28 cellular contexts compared by ENCODE assay signal in the genomic region with DNA sequence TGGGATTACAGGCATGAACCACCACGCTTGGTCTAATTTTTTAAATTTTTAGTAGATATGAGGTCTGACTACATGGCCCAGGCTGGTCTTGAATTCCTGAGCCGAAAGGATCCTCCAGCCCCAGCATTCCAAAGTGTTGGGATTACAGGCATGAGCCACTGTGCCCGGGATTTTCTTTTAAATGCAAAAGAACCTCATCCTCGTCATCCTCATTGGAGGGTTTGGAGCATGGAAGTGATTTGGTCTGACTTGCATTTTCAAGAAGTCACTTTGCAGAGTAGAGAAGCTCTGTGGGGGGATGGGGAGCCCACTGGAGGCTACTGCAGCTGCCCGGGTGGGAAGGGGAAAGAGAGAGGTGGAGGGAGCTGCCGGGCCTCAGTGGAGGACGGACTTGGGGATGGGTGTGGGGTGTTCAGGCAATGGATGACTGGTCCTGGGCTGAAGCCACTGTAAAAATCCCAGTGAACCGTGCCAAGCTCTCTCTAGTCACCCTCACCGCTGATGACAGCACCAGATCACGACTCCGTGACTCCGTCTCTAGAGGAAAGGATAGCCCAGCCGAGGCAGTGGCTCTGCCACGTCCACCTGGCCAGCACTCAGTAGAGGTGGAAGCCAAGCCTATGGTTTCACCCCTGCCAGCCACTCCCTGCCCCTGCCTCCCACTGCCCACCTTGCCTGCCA. TPM values are rescaled to one million over a fixed set of nuclear protein-coding genes. Genes with fewer than 3 reads are reported as not detected.
DNase-seq lines count a peak whose midpoint lies in the region; ATAC-seq and TF ChIP-seq lines count a peak whose summit lies in the region.
"Had no signal": no experiment of that assay in that cellular context is flagged by ENCODE, and none has a peak within 500 bp of the region (broad histone marks: within the 10 kb centered on the region; RNA-seq: fewer than 3 reads in every experiment).

No MANE protein-coding gene starts in this region.

- peaks cover 9% of the 10 kb centered on the region for H3K4me1 Mint-ChIP-seq in activated naive CD8-positive, alpha-beta T cell treated with anti-CD3 and anti-CD28 coated beads, Interleukin-2, amount 50 U/mL, for 24 hours
- H3K4me1 Mint-ChIP-seq: stimulated activated effector memory CD8-positive, alpha-beta T cell treated with anti-CD3 and anti-CD28 coated beads, Interleukin-12 subunit alpha, Interleukin-12 subunit beta, amount 100 ng/mL, for 72 hours had no signal

- peak overlapping the region in 7 of 11 experiments; percentile 1 to 49 (median 46); a peak in 9 of 22 replicates for H3K27ac ChIP-seq in BLaER1 treated with 17β-estradiol and CSF1 and Interleukin-3, amounts not matched to agents 10 nM and 100 nM
- H3K27ac ChIP-seq in osteoblast (ENCODE audit: low read depth, low read length), result no peak overlapping the region
- H3K27ac ChIP-seq: C4-2B, gastroesophageal sphincter, neutrophil, SK-N-MC, spleen had no signal

- DNase-seq in HK-2 (ENCODE audit: unreplicated experiment) (peak; percentile 49), epithelial cell of proximal tubule (ENCODE audit: low read depth) (no peak), osteoblast (ENCODE audit: insufficient read length, low spot score, missing footprints) (peak; percentile 85), anterior cingulate cortex (lab: John Stamatoyannopoulos, UW) (no peak), HT-29 (ENCODE audit: low spot score) (no peak)
- DNase-seq in activated naive CD8-positive, alpha-beta T cell treated with anti-CD3 and anti-CD28 coated beads, Interleukin-2, amount 50 U/mL, for 24 hours, result no peak
- DNase-seq: activated CD4-positive, alpha-beta T cell treated with anti-CD3 and anti-CD28 coated beads for 4 hours; activated naive CD4-positive, alpha-beta T cell treated with Interleukin-2 at 50 U/mL for 16 hours; activated T-cell treated with anti-CD3 and anti-CD28 coated beads, Interleukin-2, amount 50 U/mL, for 48 hours; cortex of kidney; EL; KBM-7; MG63; NCI-H1436 treated with DMSO at 0.1 percent for 48 hours; NCI-H446 treated with DMSO at 0.1 percent for 48 hours; NK-92 treated with Interleukin-12 subunit alpha and Interleukin-12 subunit beta, amount 100 ng/mL, for 24 hours; stimulated activated CD4-positive, alpha-beta T cell treated with anti-CD3 and anti-CD28 coated beads, Interleukin-2, amount 100 ng/mL, for 48 hours had no signal

- peaks cover 0 to 4% (median 0%) of the 10 kb centered on the region in 11 experiments; a peak in 1 of 22 replicates for H4K20me1 ChIP-seq in BLaER1 treated with 17β-estradiol and CSF1 and Interleukin-3, amounts not matched to agents 10 nM and 100 nM
- H4K20me1 ChIP-seq in osteoblast (ENCODE audit: insufficient read depth, low read length), result no peaks in the 10 kb centered on the region

- H3K36me3 ChIP-seq in BLaER1 treated with 17β-estradiol and CSF1 and Interleukin-3, amounts not matched to agents 10 nM and 100 nM, result no peaks in the 10 kb centered on the region
- no peaks in the 10 kb centered on the region for H3K36me3 ChIP-seq in osteoblast (ENCODE audit: insufficient read depth, low read length)
- H3K36me3 ChIP-seq: gastroesophageal sphincter, MG63, neutrophil, spleen had no signal

- ATAC-seq in activated naive CD8-positive, alpha-beta T cell treated with anti-CD3 and anti-CD28 coated beads, Interleukin-2, amount 50 U/mL, for 24 hours, result no peak
- no peak for ATAC-seq in HG02973 (IDR thresholded peaks at IDR 0.05; ENCODE audit: unreplicated experiment)
- ATAC-seq: gastroesophageal sphincter; stimulated activated effector memory CD8-positive, alpha-beta T cell treated with anti-CD3 and anti-CD28 coated beads, Interleukin-12 subunit alpha, Interleukin-12 subunit beta, amount 100 ng/mL, for 72 hours had no signal

- peak overlapping the region in 6 of 11 experiments; percentile 14 to 46 (median 23); a peak in 7 of 22 replicates for H3K9ac ChIP-seq in BLaER1 treated with 17β-estradiol and CSF1 and Interleukin-3, amounts not matched to agents 10 nM and 100 nM

- peaks cover 38 to 78% (median 69%) of the 10 kb centered on the region in 10 experiments for H3K4me1 ChIP-seq in BLaER1 treated with 17β-estradiol and CSF1 and Interleukin-3, amounts not matched to agents 10 nM and 100 nM
- peaks cover 19% of the 10 kb centered on the region for H3K4me1 ChIP-seq in osteoblast (ENCODE audit: insufficient read depth, low read length)

- H3K27ac Mint-ChIP-seq in activated naive CD8-positive, alpha-beta T cell treated with anti-CD3 and anti-CD28 coated beads, Interleukin-2, amount 50 U/mL, for 24 hours, result no peak overlapping the region
- H3K27ac Mint-ChIP-seq: stimulated activated effector memory CD8-positive, alpha-beta T cell treated with anti-CD3 and anti-CD28 coated beads, Interleukin-12 subunit alpha, Interleukin-12 subunit beta, amount 100 ng/mL, for 72 hours; T-helper 1 cell treated with Interleukin-12 subunit alpha and Interleukin-12 subunit beta and Interleukin-4 antibody, amounts not matched to agents 30 μg/mL and 1 μg/mL, for 36 hours had no signal

- peak overlapping the region; percentile 17 to 90 (median 84) for H3K4me2 ChIP-seq in BLaER1 treated with 17β-estradiol and CSF1 and Interleukin-3, amounts not matched to agents 10 nM and 100 nM
- H3K4me2 ChIP-seq in osteoblast (ENCODE audit: insufficient read depth, low read length), result no peak overlapping the region

- H3K9me3 ChIP-seq in BLaER1 treated with 17β-estradiol and CSF1 and Interleukin-3, amounts not matched to agents 10 nM and 100 nM (replicated peaks in 1 of 11), result no peaks in the 10 kb centered on the region
- H3K9me3 ChIP-seq in osteoblast (ENCODE audit: low read depth, low read length), result no peaks in the 10 kb centered on the region
- H3K9me3 ChIP-seq: gastroesophageal sphincter, MG63, neutrophil, spleen had no signal

- H3K27me3 ChIP-seq in BLaER1 treated with 17β-estradiol and CSF1 and Interleukin-3, amounts not matched to agents 10 nM and 100 nM, result no peaks in the 10 kb centered on the region; a peak in 1 of 22 replicates
- H3K27me3 ChIP-seq in osteoblast (ENCODE audit: insufficient read depth, low read length), result no peaks in the 10 kb centered on the region
- H3K27me3 ChIP-seq: MG63 had no signal

- no peaks in the 10 kb centered on the region for H3K27me3 Mint-ChIP-seq in activated naive CD8-positive, alpha-beta T cell treated with anti-CD3 and anti-CD28 coated beads, Interleukin-2, amount 50 U/mL, for 24 hours

- TF ChIP-seq CTCF in epithelial cell of proximal tubule (conservative IDR thresholded peaks at IDR 0.05; ENCODE audit: low read depth, low read length) (no peak), osteoblast (IDR thresholded peaks at IDR 0.05; ENCODE audit: extremely low read depth, low read depth, low read length) (no peak)

- no peak overlapping the region for H3K4me3 ChIP-seq in BLaER1 treated with 17β-estradiol and CSF1 and Interleukin-3, amounts not matched to agents 10 nM and 100 nM
- H3K4me3 ChIP-seq in epithelial cell of proximal tubule (ENCODE audit: low read depth, low read length), result peak overlapping the region; percentile 8
- H3K4me3 ChIP-seq in osteoblast (ENCODE audit: insufficient read depth, low read length), result no peak overlapping the region
- H3K4me3 ChIP-seq: gastroesophageal sphincter, MG63, SK-N-MC, spleen had no signal

- H3K36me3 Mint-ChIP-seq in activated naive CD8-positive, alpha-beta T cell treated with anti-CD3 and anti-CD28 coated beads, Interleukin-2, amount 50 U/mL, for 24 hours (ENCODE audit: low read depth), result no peaks in the 10 kb centered on the region

- H2AFZ ChIP-seq in osteoblast (ENCODE audit: low read length), result no peak overlapping the region

- H3K79me2 ChIP-seq in osteoblast (ENCODE audit: insufficient read depth, low read length), result no peaks in the 10 kb centered on the region

- no peak overlapping the region for H3K4me3 Mint-ChIP-seq in activated naive CD8-positive, alpha-beta T cell treated with anti-CD3 and anti-CD28 coated beads, Interleukin-2, amount 50 U/mL, for 24 hours
- H3K4me3 Mint-ChIP-seq: stimulated activated effector memory CD8-positive, alpha-beta T cell treated with anti-CD3 and anti-CD28 coated beads, Interleukin-12 subunit alpha, Interleukin-12 subunit beta, amount 100 ng/mL, for 72 hours; T-helper 1 cell treated with Interleukin-12 subunit alpha and Interleukin-12 subunit beta and Interleukin-4 antibody, amounts not matched to agents 30 μg/mL and 1 μg/mL, for 36 hours had no signal

- H3K9me3 Mint-ChIP-seq in activated naive CD8-positive, alpha-beta T cell treated with anti-CD3 and anti-CD28 coated beads, Interleukin-2, amount 50 U/mL, for 24 hours, result no peaks in the 10 kb centered on the region
- H3K9me3 Mint-ChIP-seq: stimulated activated effector memory CD8-positive, alpha-beta T cell treated with anti-CD3 and anti-CD28 coated beads, Interleukin-12 subunit alpha, Interleukin-12 subunit beta, amount 100 ng/mL, for 72 hours; T-helper 1 cell treated with Interleukin-12 subunit alpha and Interleukin-12 subunit beta and Interleukin-4 antibody, amounts not matched to agents 30 μg/mL and 1 μg/mL, for 36 hours had no signal

RNA-seq across cellular contexts. Expression of a gene that starts 2.5 kb away (rescaled TPM):
- total RNA-seq in epithelial cell of proximal tubule (0.06 TPM in 1 of 2 replicates, not detected in the other), osteoblast (not detected in 2 replicates)
- total RNA-seq in HT-29 (2014; rRNA removed; shearing (Covaris generic)), result 0.13 TPM in 1 of 2 replicates, not detected in the other
- total RNA-seq: bronchial epithelial cell, gastroesophageal sphincter, lung microvascular endothelial cell had no signal

RNA-seq across cellular contexts. Expression of a gene that starts 32.8 kb away (rescaled TPM):
- total RNA-seq in epithelial cell of proximal tubule (not detected in 2 replicates), osteoblast (not detected in 2 replicates)
- not detected in 2 replicates for total RNA-seq in HT-29 (2014; rRNA removed; shearing (Covaris generic))
- total RNA-seq: bronchial epithelial cell, gastroesophageal sphincter, lung microvascular endothelial cell, spleen had no signal

Comparison
In these comparisons a context has a peak if more than half of its experiments do, and no peak if none do; other contexts are left out.
1. DNase-seq: peak in HK-2 (single experiment) and osteoblast (single experiment); none in epithelial cell of proximal tubule (single experiment), activated naive CD8-positive, alpha-beta T cell treated with anti-CD3 and anti-CD28 coated beads, Interleukin-2, amount 50 U/mL, for 24 hours (single experiment), anterior cingulate cortex (0 of 58) and HT-29 (single experiment).